8 cellular contexts compared by ENCODE assay signal in the genomic region with DNA sequence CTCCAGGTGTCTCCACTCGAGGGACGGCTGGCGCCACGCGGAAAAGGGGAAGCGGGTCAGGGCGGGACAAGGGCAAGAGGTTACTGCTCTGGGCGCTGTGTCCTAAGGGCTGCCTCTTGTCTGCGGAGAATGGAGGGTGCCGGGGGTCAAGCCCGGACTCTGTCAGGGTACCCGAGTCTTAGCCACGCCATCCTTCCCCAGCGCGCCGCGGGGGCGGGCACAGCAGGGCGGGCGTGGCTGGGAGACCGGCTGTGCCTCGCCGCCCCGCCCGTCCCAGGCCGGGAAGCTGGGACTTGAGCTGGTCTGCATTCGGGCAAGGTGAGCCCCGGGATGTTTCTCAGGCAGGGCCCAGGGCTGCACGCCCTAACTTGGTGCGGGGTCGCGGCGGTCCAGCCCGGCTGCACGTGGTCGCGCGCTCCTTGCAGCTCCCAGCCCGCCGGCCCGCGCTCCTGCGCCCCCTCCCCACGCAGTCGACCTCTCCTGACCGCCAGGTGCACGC. TPM values are rescaled to one million over a fixed set of nuclear protein-coding genes. Genes with fewer than 3 reads are reported as not detected.
DNase-seq lines count a peak whose midpoint lies in the region; ATAC-seq, FAIRE-seq and TF ChIP-seq lines count a peak whose summit lies in the region.

No MANE protein-coding gene starts in this region.

- peak; percentile 48; the same call in 1 of the 2 replicates for TF ChIP-seq POLR2A in A549 (IDR thresholded peaks at IDR 0.05; ENCODE audit: low read length)
- peak; percentile 66 for TF ChIP-seq POLR2A in GM18505 (IDR thresholded peaks at IDR 0.05; ENCODE audit: borderline replicate concordance, extremely low read depth, insufficient read depth, insufficient read length)

- H3K4me1 Mint-ChIP-seq in activated CD4-positive, alpha-beta memory T cell treated with anti-CD3 and anti-CD28 coated beads for 36 hours (ENCODE audit: low read depth): peaks cover 17% of the 10 kb centered on the region

- WGBS in A549 (ENCODE audit: missing lambda C conversion rate): 7% methylated on average over 33 of the region's 47 CpGs

- no peak for TF ChIP-seq RAD21 in A549 (conservative IDR thresholded peaks at IDR 0.05 in 1 of 2, IDR thresholded peaks at IDR 0.05 in 1 of 2)

- no peaks in the 10 kb centered on the region for H3K36me3 Mint-ChIP-seq in activated CD4-positive, alpha-beta memory T cell treated with anti-CD3 and anti-CD28 coated beads for 36 hours

- CTCF ChIA-PET in A549 (lab: Yijun Ruan, JAX): interaction anchor here (0.5 to 5.5 kb wide), 42 partner anchors 10 to 266 kb away, joined by 3 to 65 read pairs (median 4); a partner anchor contains a TSS
- CTCF ChIA-PET in activated CD4-positive, alpha-beta memory T cell treated with anti-CD3 and anti-CD28 coated beads for 36 hours (lab: Charles Lee): interaction anchor here (0.5 to 2.2 kb wide), 8 partner anchors 10 to 1717 kb away, joined by 3 to 9 read pairs (median 4); no protein-coding TSS in a partner anchor

- no peaks in the 10 kb centered on the region for H3K9me3 ChIP-seq in A549
- no peaks in the 10 kb centered on the region for H3K9me3 ChIP-seq in MG63

- no peak for TF ChIP-seq EP300 in A549 (IDR thresholded peaks at IDR 0.05)

- no peak for FAIRE-seq in A549 (lab: Jason Lieb, UNC)

- no peaks in the 10 kb centered on the region for H3K9me3 Mint-ChIP-seq in activated CD4-positive, alpha-beta memory T cell treated with anti-CD3 and anti-CD28 coated beads for 36 hours

- no peaks in the 10 kb centered on the region for H3K27me3 Mint-ChIP-seq in activated CD4-positive, alpha-beta memory T cell treated with anti-CD3 and anti-CD28 coated beads for 36 hours

- DNase-seq in A549 (ENCODE audit: low read depth in 1 of 2, low spot score in 1 of 2): peak; percentile 55 to 58
- peak; percentile 39 for DNase-seq in activated CD4-positive, alpha-beta memory T cell treated with anti-CD3 and anti-CD28 coated beads for 36 hours
- peak; percentile 76 for DNase-seq in Right ventricle myocardium superior
- DNase-seq in NCI-H1930 (lab: John Stamatoyannopoulos, UW): no peak
- no peak for DNase-seq in MG63

- H3K4me3 ChIP-seq in A549: peak overlapping the region; percentile 66
- H3K4me3 ChIP-seq in rectal smooth muscle tissue (ENCODE audit: low read length): peak overlapping the region; percentile 69
- H3K4me3 ChIP-seq in MG63: no peak overlapping the region

- H3K4me1 ChIP-seq in A549 (peaks cover 43% of the 10 kb centered on the region), rectal smooth muscle tissue (ENCODE audit: control insufficient read depth, insufficient read depth, low read length) (peaks cover 23% of the 10 kb centered on the region)

- H3K4me3 Mint-ChIP-seq in activated CD4-positive, alpha-beta memory T cell treated with anti-CD3 and anti-CD28 coated beads for 36 hours: peak overlapping the region; percentile 45

- POLR2A ChIA-PET in A549 (lab: Yijun Ruan, JAX): interaction anchor here (0.9 to 2.0 kb wide), 9 partner anchors 10 to 280 kb away, joined by 3 to 19 read pairs (median 4); a partner anchor contains a TSS
- POLR2A ChIA-PET in activated CD4-positive, alpha-beta memory T cell treated with anti-CD3 and anti-CD28 coated beads for 36 hours (lab: Charles Lee): interaction anchor here (1.2 kb wide), 1 partner anchor 34 kb away, joined by 4 read pairs; a partner anchor contains a TSS

- intact Hi-C loops in activated CD4-positive, alpha-beta memory T cell treated with anti-CD3 and anti-CD28 coated beads for 36 hours (cut with micrococcal nuclease): no loop called here
- intact Hi-C loops in Right ventricle myocardium superior (cut with DNase I): no loop called here

- H3K27me3 ChIP-seq in rectal smooth muscle tissue (ENCODE audit: control insufficient read depth, insufficient read depth, low read length) (peaks cover 6% of the 10 kb centered on the region), MG63 (no peaks in the 10 kb centered on the region)

- H3K36me3 ChIP-seq in rectal smooth muscle tissue (ENCODE audit: control insufficient read depth, insufficient read depth, low read length) (no peaks in the 10 kb centered on the region), MG63 (peaks cover 21% of the 10 kb centered on the region)

- TF ChIP-seq CTCF in A549 (IDR thresholded peaks at IDR 0.05): no peak

- peak overlapping the region; percentile 89 to 99 for H3K27ac ChIP-seq in A549
- H3K27ac ChIP-seq in rectal smooth muscle tissue (ENCODE audit: low read depth, low read length): peak overlapping the region; percentile 56

- ATAC-seq in A549: peak; percentile 35 to 58
- ATAC-seq in GM18505 (IDR thresholded peaks at IDR 0.05; ENCODE audit: unreplicated experiment): no peak
- peak; percentile 30 for ATAC-seq in Right ventricle myocardium superior (ENCODE audit: poor library complexity)
- no peak for ATAC-seq in HG03469 (IDR thresholded peaks at IDR 0.05; ENCODE audit: unreplicated experiment)

- H3K27ac Mint-ChIP-seq in activated CD4-positive, alpha-beta memory T cell treated with anti-CD3 and anti-CD28 coated beads for 36 hours: no peak overlapping the region

- H3K4me2 ChIP-seq in A549: peak overlapping the region; percentile 99

- no peak overlapping the region for H3K9ac ChIP-seq in rectal smooth muscle tissue (ENCODE audit: low read length)

TF ChIP-seq in A549, 52 proteins besides CTCF, POLR2A, EP300 and RAD21 (continues in another document):
- TF ChIP-seq HDAC2 (IDR thresholded peaks at IDR 0.05) (no peak), FOXS1 (CRISPR knock-in tag; IDR thresholded peaks at IDR 0.05) (no peak), RNF2 (IDR thresholded peaks at IDR 0.05; ENCODE audit: borderline replicate concordance, low read depth) (0 out of 2 replicates have a peak, but pooled peaks have one; percentile 30), CBX8 (IDR thresholded peaks at IDR 0.05) (no peak), JUNB (IDR thresholded peaks at IDR 0.05) (no peak), MAFK (IDR thresholded peaks at IDR 0.05; ENCODE audit: partially characterized antibody) (no peak), CHD2 (IDR thresholded peaks at IDR 0.05; ENCODE audit: low read length, partially characterized antibody) (no peak), JUN (IDR thresholded peaks at IDR 0.05) (peak; percentile 40 to 68; a peak in 3 of 5 replicates)
- TF ChIP-seq, protein P1, sequence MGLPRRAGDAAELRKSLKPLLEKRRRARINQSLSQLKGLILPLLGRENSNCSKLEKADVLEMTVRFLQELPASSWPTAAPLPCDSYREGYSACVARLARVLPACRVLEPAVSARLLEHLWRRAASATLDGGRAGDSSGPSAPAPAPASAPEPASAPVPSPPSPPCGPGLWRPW (IDR thresholded peaks at IDR 0.05): no peak
- TF ChIP-seq, protein P2, sequence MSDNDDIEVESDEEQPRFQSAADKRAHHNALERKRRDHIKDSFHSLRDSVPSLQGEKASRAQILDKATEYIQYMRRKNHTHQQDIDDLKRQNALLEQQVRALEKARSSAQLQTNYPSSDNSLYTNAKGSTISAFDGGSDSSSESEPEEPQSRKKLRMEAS (IDR thresholded peaks at IDR 0.05): peak; percentile 50
- TF ChIP-seq, protein P3, sequence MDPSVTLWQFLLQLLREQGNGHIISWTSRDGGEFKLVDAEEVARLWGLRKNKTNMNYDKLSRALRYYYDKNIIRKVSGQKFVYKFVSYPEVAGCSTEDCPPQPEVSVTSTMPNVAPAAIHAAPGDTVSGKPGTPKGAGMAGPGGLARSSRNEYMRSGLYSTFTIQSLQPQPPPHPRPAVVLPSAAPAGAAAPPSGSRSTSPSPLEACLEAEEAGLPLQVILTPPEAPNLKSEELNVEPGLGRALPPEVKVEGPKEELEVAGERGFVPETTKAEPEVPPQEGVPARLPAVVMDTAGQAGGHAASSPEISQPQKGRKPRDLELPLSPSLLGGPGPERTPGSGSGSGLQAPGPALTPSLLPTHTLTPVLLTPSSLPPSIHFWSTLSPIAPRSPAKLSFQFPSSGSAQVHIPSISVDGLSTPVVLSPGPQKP (IDR thresholded peaks at IDR 0.05; ENCODE audit: low read depth, low read length): no peak

RNA-seq across cellular contexts. Expression of a gene that starts 6.2 kb away (rescaled TPM):
- polyA plus RNA-seq in A549 (2011; rRNA removed) (2,042 and 2,306 TPM in 2 replicates), A549 (2017; fragmentation: RNase III; extraction: RNeasy Plus Mini Kit Qiagen cat#74134 plus additional on column Dnase treatment) (7,182 to 8,782 TPM (median 7,263 TPM) in 3 replicates)
- 14,539 and 15,776 TPM in 2 replicates for polyA plus RNA-seq in A549 (2012; cell fraction: cytosol; rRNA removed)
- polyA plus RNA-seq in A549 (2012; cell fraction: nucleus; rRNA removed): 26,089 and 28,335 TPM in 2 replicates
- 2,054 and 3,772 TPM in 2 replicates for polyA minus RNA-seq in A549 (2011; rRNA and poly(A)+ RNA removed)
- total RNA-seq in activated CD4-positive, alpha-beta memory T cell treated with anti-CD3 and anti-CD28 coated beads for 36 hours: 1,000 to 10,000 TPM; 3,773 to 3,928 TPM
- total RNA-seq in Right ventricle myocardium superior: 369 TPM
- 5,061 and 6,321 TPM in 2 replicates for total RNA-seq in MG63 (2014; rRNA removed; shearing (Covaris generic); ENCODE audit: low replicate concordance)

RNA-seq across cellular contexts. Expression of a gene that starts 9.3 kb away (rescaled TPM):
- polyA plus RNA-seq in A549 (2011; rRNA removed) (0.84 and 1.2 TPM in 2 replicates), A549 (2017; fragmentation: RNase III; extraction: RNeasy Plus Mini Kit Qiagen cat#74134 plus additional on column Dnase treatment) (1.3 to 1.7 TPM (median 1.3 TPM) in 3 replicates)
- 0.74 and 1.1 TPM in 2 replicates for polyA plus RNA-seq in A549 (2012; cell fraction: cytosol; rRNA removed)
- 7.5 and 8.3 TPM in 2 replicates for polyA plus RNA-seq in A549 (2012; cell fraction: nucleus; rRNA removed)
- 3.6 and 3.7 TPM in 2 replicates for polyA minus RNA-seq in A549 (2011; rRNA and poly(A)+ RNA removed)
- under 1 TPM; 0.33 to 0.46 TPM for total RNA-seq in activated CD4-positive, alpha-beta memory T cell treated with anti-CD3 and anti-CD28 coated beads for 36 hours
- total RNA-seq in Right ventricle myocardium superior: 0.19 TPM
- total RNA-seq in MG63 (2014; rRNA removed; shearing (Covaris generic); ENCODE audit: low replicate concordance): 0.12 TPM in 1 of 2 replicates, not detected in the other

RNA-seq across cellular contexts. Expression of a gene that starts 33.3 kb away (rescaled TPM):
- polyA plus RNA-seq in A549 (2011; rRNA removed) (5.4 and 7.2 TPM in 2 replicates), A549 (2017; fragmentation: RNase III; extraction: RNeasy Plus Mini Kit Qiagen cat#74134 plus additional on column Dnase treatment) (16.2 to 17.7 TPM (median 16.8 TPM) in 3 replicates)
- 17.3 and 25.1 TPM in 2 replicates for polyA plus RNA-seq in A549 (2012; cell fraction: cytosol; rRNA removed)
- 52.4 and 75.7 TPM in 2 replicates for polyA plus RNA-seq in A549 (2012; cell fraction: nucleus; rRNA removed)
- 7.8 and 10.0 TPM in 2 replicates for polyA minus RNA-seq in A549 (2011; rRNA and poly(A)+ RNA removed)
- total RNA-seq in activated CD4-positive, alpha-beta memory T cell treated with anti-CD3 and anti-CD28 coated beads for 36 hours: 10 to 100 TPM; 33.5 to 39.7 TPM
- 13.0 TPM for total RNA-seq in Right ventricle myocardium superior
- 25.6 and 41.7 TPM in 2 replicates for total RNA-seq in MG63 (2014; rRNA removed; shearing (Covaris generic); ENCODE audit: low replicate concordance)

Comparison
In these comparisons a context has a peak if more than half of its experiments do, and no peak if none do; other contexts are left out.
1. ATAC-seq: peak in A549 (2 of 2) and Right ventricle myocardium superior (single experiment); none in GM18505 (single experiment) and HG03469 (single experiment).
2. DNase-seq: peak in A549 (2 of 2), activated CD4-positive, alpha-beta memory T cell treated with anti-CD3 and anti-CD28 coated beads for 36 hours (single experiment) and Right ventricle myocardium superior (single experiment); none in NCI-H1930 (0 of 2) and MG63 (single experiment).
3. RNA of a gene that starts 6.2 kb away (total RNA-seq): 5,061 to 6,321 TPM in MG63 and 3,773 to 3,928 TPM in activated CD4-positive, alpha-beta memory T cell treated with anti-CD3 and anti-CD28 coated beads for 36 hours; 369 TPM in Right ventricle myocardium superior (single experiment); every median in the first group is over 10 times any median in the second.